Comparison of ENCODE assay signal across 11 cellular contexts in genomic region chr20:31341470-31341869, GRCh38. TPM values are rescaled to one million over a fixed set of nuclear protein-coding genes. Genes with fewer than 3 reads are reported as not detected.
"Had no signal": no experiment of that assay in that cellular context is flagged by ENCODE, and none has a peak within 500 bp of the region (broad histone marks: within the 10 kb centered on the region; RNA-seq: fewer than 3 reads in every experiment).

No MANE protein-coding gene starts in this region.

- FAIRE-seq: H54 had no signal

- H3K27ac ChIP-seq: GM23248 had no signal

- H2AFZ ChIP-seq: GM23248, GM23338 had no signal

- H3K4me2 ChIP-seq: GM23338 had no signal

- ATAC-seq: GM23338, HCT116 had no signal

- H3K4me1 ChIP-seq: HAP-1 had no signal

- H3K36me3 ChIP-seq: HAP-1 had no signal

- H3K9me3 ChIP-seq: HAP-1 had no signal

- H3K4me3 ChIP-seq: GM23248, GM23338, HAP-1 had no signal

- H3K9ac ChIP-seq: GM23248 had no signal

- DNase-seq: GM23248, GOT3, H7, H9, HCEC 1CT, HFFc6 had no signal

RNA-seq across cellular contexts. Expression of gene DEFB118, which starts 26.9 kb away (rescaled TPM):
- total RNA-seq: GM23248, GM23338, H4, H7, H9, HFFc6 had no signal
- polyA plus RNA-seq: GM23248, GM23338 had no signal

RNA-seq across cellular contexts. Expression of gene DEFB116, which starts 33.1 kb away (rescaled TPM):
- total RNA-seq: GM23248, GM23338, H4, H7, H9, HFFc6 had no signal
- polyA plus RNA-seq: GM23248, GM23338 had no signal

RNA-seq across cellular contexts. Expression of gene DEFB119, which starts 48.9 kb away (rescaled TPM):
- total RNA-seq: GM23248, GM23338, H4, H7, H9, HFFc6 had no signal
- polyA plus RNA-seq: GM23248, GM23338 had no signal
